19 cellular contexts compared by ENCODE assay signal in genomic region chr7:80088705-80089104, GRCh38. TPM values are rescaled to one million over a fixed set of nuclear protein-coding genes. Genes with fewer than 3 reads are reported as not detected.
DNase-seq lines count a peak whose midpoint lies in the region; ATAC-seq and TF ChIP-seq lines count a peak whose summit lies in the region.
"Had no signal": no experiment of that assay in that cellular context is flagged by ENCODE, and none has a peak within 500 bp of the region (broad histone marks: within the 10 kb centered on the region; RNA-seq: fewer than 3 reads in every experiment).

No MANE protein-coding gene starts in this region.

- H3K36me3 ChIP-seq in HAP-1 (replicated peaks) = no peaks in the 10 kb centered on the region
- H3K36me3 ChIP-seq: gastroesophageal sphincter had no signal

- H3K27me3 Mint-ChIP-seq in osteocyte (ENCODE audit: unreplicated experiment) = no peaks in the 10 kb centered on the region
- H3K27me3 Mint-ChIP-seq: activated CD4-positive, alpha-beta T cell treated with anti-CD3 and anti-CD28 coated beads, Interleukin-2, amount 10 ng/mL, durations not matched to agents 7 days and 5 days; activated naive CD4-positive, alpha-beta T cell treated with anti-CD3 and anti-CD28 coated beads, Interleukin-2, amount 50 U/mL, for 24 hours; B cell had no signal

- ATAC-seq in stimulated activated effector memory CD8-positive, alpha-beta T cell treated with anti-CD3 and anti-CD28 coated beads, Interleukin-12 subunit alpha, Interleukin-12 subunit beta, amount 100 ng/mL, for 72 hours = no peak
- ATAC-seq in GM18519 (IDR thresholded peaks at IDR 0.05; ENCODE audit: low FRiP score, unreplicated experiment) = no peak
- no peak for ATAC-seq in HG02610 (IDR thresholded peaks at IDR 0.05; ENCODE audit: unreplicated experiment)
- ATAC-seq in GM19328 (IDR thresholded peaks at IDR 0.05; ENCODE audit: unreplicated experiment) = no peak
- ATAC-seq: gastroesophageal sphincter had no signal

- TF ChIP-seq CTCF in cardiac fibroblast (IDR thresholded peaks at IDR 0.05; ENCODE audit: low read depth, low read length) (no peak), osteocyte (IDR thresholded peaks at IDR 0.05) (no peak)

- no peaks in the 10 kb centered on the region for H3K27me3 ChIP-seq in HAP-1 (ENCODE audit: low read depth)
- H3K27me3 ChIP-seq: gastroesophageal sphincter had no signal

- no peaks in the 10 kb centered on the region for H3K36me3 Mint-ChIP-seq in osteocyte (ENCODE audit: unreplicated experiment)
- no peaks in the 10 kb centered on the region for H3K36me3 Mint-ChIP-seq in stimulated activated effector memory CD8-positive, alpha-beta T cell treated with anti-CD3 and anti-CD28 coated beads, Interleukin-12 subunit alpha, Interleukin-12 subunit beta, amount 100 ng/mL, for 72 hours
- H3K36me3 Mint-ChIP-seq: activated naive CD4-positive, alpha-beta T cell treated with anti-CD3 and anti-CD28 coated beads, Interleukin-2, amount 50 U/mL, for 24 hours; immature natural killer cell had no signal

- H3K4me3 ChIP-seq in HAP-1 = no peak overlapping the region
- H3K4me3 ChIP-seq in cardiac fibroblast (replicated peaks in 1 of 2; ENCODE audit: low read depth in 2 of 2, low read length in 2 of 2) = no peak overlapping the region
- H3K4me3 ChIP-seq: gastroesophageal sphincter had no signal

- H3K27ac Mint-ChIP-seq in osteocyte (ENCODE audit: unreplicated experiment) = peak overlapping the region; percentile 76
- H3K27ac Mint-ChIP-seq in stimulated activated effector memory CD8-positive, alpha-beta T cell treated with anti-CD3 and anti-CD28 coated beads, Interleukin-12 subunit alpha, Interleukin-12 subunit beta, amount 100 ng/mL, for 72 hours = no peak overlapping the region
- H3K27ac Mint-ChIP-seq: activated CD4-positive, alpha-beta T cell treated with anti-CD3 and anti-CD28 coated beads, Interleukin-2, amount 10 ng/mL, durations not matched to agents 7 days and 5 days; activated naive CD4-positive, alpha-beta T cell treated with anti-CD3 and anti-CD28 coated beads, Interleukin-2, amount 50 U/mL, for 24 hours; B cell; immature natural killer cell; nephron progenitor cell had no signal

- H3K4me3 Mint-ChIP-seq in osteocyte (ENCODE audit: unreplicated experiment) = no peak overlapping the region
- no peak overlapping the region for H3K4me3 Mint-ChIP-seq in stimulated activated effector memory CD8-positive, alpha-beta T cell treated with anti-CD3 and anti-CD28 coated beads, Interleukin-12 subunit alpha, Interleukin-12 subunit beta, amount 100 ng/mL, for 72 hours
- H3K4me3 Mint-ChIP-seq: activated CD4-positive, alpha-beta T cell treated with anti-CD3 and anti-CD28 coated beads, Interleukin-2, amount 10 ng/mL, durations not matched to agents 7 days and 5 days; activated naive CD4-positive, alpha-beta T cell treated with anti-CD3 and anti-CD28 coated beads, Interleukin-2, amount 50 U/mL, for 24 hours; B cell; immature natural killer cell; nephron progenitor cell had no signal

- DNase-seq in HAP-1 (ENCODE audit: low spot score in 2 of 2) (peak; percentile 36 to 59), NOMO-1 treated with DMSO at 0.1 percent for 48 hours (lab: John Stamatoyannopoulos, UW; ENCODE audit: unreplicated experiment) (peak; percentile 76), cardiac fibroblast (ENCODE audit: low read depth in 2 of 2) (peak; percentile 38 to 48), osteocyte (ENCODE audit: extremely low spot score, unreplicated experiment) (no peak)
- no peak for DNase-seq in stimulated activated effector memory CD8-positive, alpha-beta T cell treated with anti-CD3 and anti-CD28 coated beads, Interleukin-12 subunit alpha, Interleukin-12 subunit beta, amount 100 ng/mL, for 72 hours (ENCODE audit: low spot score in 2 of 2)
- DNase-seq: activated CD4-positive, alpha-beta T cell treated with anti-CD3 and anti-CD28 coated beads, Interleukin-2, amount 10 ng/mL, durations not matched to agents 7 days and 5 days; activated T-cell treated with anti-CD3 and anti-CD28 coated beads for 4 hours; central memory CD4-positive, alpha-beta T cell; immature natural killer cell; NCI-H2029; NCI-H524 treated with DMSO at 0.1 percent for 48 hours; nephron progenitor cell; RPMI8226 had no signal

- H3K4me1 Mint-ChIP-seq in osteocyte (ENCODE audit: unreplicated experiment) = peaks cover 22% of the 10 kb centered on the region
- no peaks in the 10 kb centered on the region for H3K4me1 Mint-ChIP-seq in stimulated activated effector memory CD8-positive, alpha-beta T cell treated with anti-CD3 and anti-CD28 coated beads, Interleukin-12 subunit alpha, Interleukin-12 subunit beta, amount 100 ng/mL, for 72 hours
- H3K4me1 Mint-ChIP-seq: activated CD4-positive, alpha-beta T cell treated with anti-CD3 and anti-CD28 coated beads, Interleukin-2, amount 10 ng/mL, durations not matched to agents 7 days and 5 days; activated naive CD4-positive, alpha-beta T cell treated with anti-CD3 and anti-CD28 coated beads, Interleukin-2, amount 50 U/mL, for 24 hours; B cell; immature natural killer cell; nephron progenitor cell had no signal

- no peaks in the 10 kb centered on the region for H3K9me3 ChIP-seq in HAP-1
- H3K9me3 ChIP-seq: gastroesophageal sphincter had no signal

- in situ Hi-C loops in HAP-1 (cut with MboI; ENCODE audit: low sequenced_read_pairs) = no loop called here

- H3K9me3 Mint-ChIP-seq in osteocyte (ENCODE audit: unreplicated experiment) = no peaks in the 10 kb centered on the region
- no peaks in the 10 kb centered on the region for H3K9me3 Mint-ChIP-seq in stimulated activated effector memory CD8-positive, alpha-beta T cell treated with anti-CD3 and anti-CD28 coated beads, Interleukin-12 subunit alpha, Interleukin-12 subunit beta, amount 100 ng/mL, for 72 hours
- H3K9me3 Mint-ChIP-seq: activated CD4-positive, alpha-beta T cell treated with anti-CD3 and anti-CD28 coated beads, Interleukin-2, amount 10 ng/mL, durations not matched to agents 7 days and 5 days; activated naive CD4-positive, alpha-beta T cell treated with anti-CD3 and anti-CD28 coated beads, Interleukin-2, amount 50 U/mL, for 24 hours; nephron progenitor cell had no signal

- H3K4me1 ChIP-seq in HAP-1 = peaks cover 22% of the 10 kb centered on the region
- H3K4me1 ChIP-seq: gastroesophageal sphincter had no signal

RNA-seq across cellular contexts. Expression of gene GNAI1, which starts 45.9 kb away (rescaled TPM):
- 44.4 and 44.5 TPM in 2 replicates for total RNA-seq in osteocyte
- total RNA-seq: B cell had no signal

Comparison
In these comparisons a context has a peak if more than half of its experiments do, and no peak if none do; other contexts are left out.
1. DNase-seq: peak in HAP-1 (2 of 2), NOMO-1 treated with DMSO at 0.1 percent for 48 hours (single experiment) and cardiac fibroblast (2 of 2); none in osteocyte (single experiment) and stimulated activated effector memory CD8-positive, alpha-beta T cell treated with anti-CD3 and anti-CD28 coated beads, Interleukin-12 subunit alpha, Interleukin-12 subunit beta, amount 100 ng/mL, for 72 hours (0 of 2).